31 cellular contexts compared by ENCODE assay signal in the genomic region with DNA sequence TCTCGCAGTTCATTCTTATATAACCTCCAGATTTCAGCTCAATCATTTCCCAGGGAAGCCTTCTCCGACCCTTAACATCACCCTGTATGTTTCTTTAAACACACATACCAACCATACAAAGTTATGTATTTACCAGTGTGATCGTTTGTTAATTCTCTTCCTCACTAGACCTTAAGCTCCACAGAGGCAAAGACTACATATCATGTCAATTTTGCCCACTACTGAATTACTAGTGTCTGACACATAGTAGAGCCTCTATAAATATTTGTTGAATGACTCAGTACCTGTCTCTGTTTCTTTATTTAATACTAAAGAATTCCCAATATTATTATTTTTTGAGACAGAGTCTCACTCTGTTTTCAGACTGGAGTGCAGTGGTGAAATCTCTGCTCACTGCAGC.
"Had no signal": no experiment of that assay in that cellular context is flagged by ENCODE, and none has a peak within 500 bp of the region (broad histone marks: within the 10 kb centered on the region; RNA-seq: fewer than 3 reads in every experiment).

No MANE protein-coding gene starts in this region.

- FAIRE-seq: endometrium, endothelial cell of umbilical vein had no signal

- DNase-seq: activated CD4-positive, alpha-beta memory T cell treated with anti-CD3 and anti-CD28 coated beads for 36 hours; activated CD4-positive, alpha-beta T cell treated with anti-CD3 and anti-CD28 coated beads for 36 hours; activated CD4-positive, alpha-beta T cell treated with anti-CD3 and anti-CD28 coated beads, Interleukin-2, amount 10 ng/mL, durations not matched to agents 24 days and 14 days; activated CD4-positive, CD25-positive, alpha-beta regulatory T cell; activated CD4-positive, CD25-positive, alpha-beta regulatory T cell treated with anti-CD3 and anti-CD28 coated beads, Interleukin-2, amount 50 U/mL, for 72 hours; activated CD8-positive, alpha-beta memory T cell treated with anti-CD3 and anti-CD28 coated beads, Interleukin-2, amount 10 ng/mL, durations not matched to agents 7 days and 5 days; activated CD8-positive, alpha-beta memory T cell treated with anti-CD3 and anti-CD28 coated beads, Interleukin-2, amount 50 U/mL, for 4 hours; activated CD8-positive, alpha-beta T cell treated with anti-CD3 and anti-CD28 coated beads, Interleukin-2, amount 10 ng/mL, durations not matched to agents 7 days and 5 days; activated effector memory CD4-positive, alpha-beta T cell treated with anti-CD3 and anti-CD28 coated beads, Interleukin-2, amount 50 U/mL, for 16 hours; activated naive CD4-positive, alpha-beta T cell treated with anti-CD3 and anti-CD28 coated beads for 36 hours; activated naive CD8-positive, alpha-beta T cell treated with anti-CD3 and anti-CD28 coated beads for 36 hours; activated naive CD8-positive, alpha-beta T cell treated with anti-CD3 and anti-CD28 coated beads, Interleukin-2, amount 50 U/mL, for 24 hours; activated T-cell treated with anti-CD3 and anti-CD28 coated beads, Interleukin-2, amount 50 U/mL, for 1 hour; activated T-cell treated with anti-CD3 and anti-CD28 coated beads, Interleukin-2, amount 50 U/mL, for 48 hours; adrenal gland; amygdala; aorta; body of pancreas; central memory CD4-positive, alpha-beta T cell; cerebellar nuclear complex; colonic mucosa; effector CD8-positive, alpha-beta T cell; esophagus squamous epithelium; foreskin melanocyte; head of caudate nucleus; T-helper 2 cell had no signal

- ATAC-seq: activated CD4-positive, alpha-beta T cell treated with anti-CD3 and anti-CD28 coated beads for 36 hours; activated CD8-positive, alpha-beta memory T cell treated with anti-CD3 and anti-CD28 coated beads, Interleukin-2, amount 10 ng/mL, durations not matched to agents 7 days and 5 days; activated CD8-positive, alpha-beta T cell treated with anti-CD3 and anti-CD28 coated beads, Interleukin-2, amount 10 ng/mL, durations not matched to agents 7 days and 5 days; activated naive CD8-positive, alpha-beta T cell treated with anti-CD3 and anti-CD28 coated beads, Interleukin-2, amount 50 U/mL, for 24 hours; body of pancreas; gastroesophageal sphincter had no signal

- H3K27ac ChIP-seq: adrenal gland, body of pancreas, cardiac muscle cell, colonic mucosa, epithelial cell of prostate, esophagus squamous epithelium, gastroesophageal sphincter had no signal
